Comparison of ENCODE assay signal across 8 cellular contexts in genomic region chr19:14530505-14530904, GRCh38. TPM values are rescaled to one million over a fixed set of nuclear protein-coding genes. Genes with fewer than 3 reads are reported as not detected.
DNase-seq lines count a peak whose midpoint lies in the region; ATAC-seq, FAIRE-seq and TF ChIP-seq lines count a peak whose summit lies in the region.

No MANE protein-coding gene starts in this region.

- CTCF ChIA-PET in activated naive CD4-positive, alpha-beta T cell treated with anti-CD3 and anti-CD28 coated beads for 36 hours (lab: Charles Lee), result no interaction called here

- H3K9me1 ChIP-seq in keratinocyte (ENCODE audit: control insufficient read depth, extremely low read depth, insufficient read depth, low read length), result peaks cover 2% of the 10 kb centered on the region

- H3K27ac ChIP-seq in keratinocyte (ENCODE audit: control insufficient read depth, insufficient read depth, low read length) (peak overlapping the region; percentile 84), tibial nerve (peak overlapping the region in 3 of 4 donors; percentile 91 to 97 (median 95))

- peaks cover 4% of the 10 kb centered on the region for H3K36me3 Mint-ChIP-seq in activated naive CD4-positive, alpha-beta T cell treated with anti-CD3 and anti-CD28 coated beads for 36 hours (ENCODE audit: low read depth)
- H3K36me3 Mint-ChIP-seq in activated T-helper 17 cell treated with anti-CD3 and anti-CD28 coated beads, Interleukin-2, amount 50 U/mL, for 72 hours (ENCODE audit: low read depth), result peaks cover 18% of the 10 kb centered on the region

- H3K4me2 ChIP-seq in keratinocyte (ENCODE audit: control insufficient read depth, extremely low read depth, insufficient read depth, low read depth, low read length), result peak overlapping the region; percentile 98

- ATAC-seq in activated T-helper 17 cell treated with anti-CD3 and anti-CD28 coated beads, Interleukin-2, amount 50 U/mL, for 72 hours (replicated peaks), result no peak
- ATAC-seq in HG03045 (IDR thresholded peaks at IDR 0.05; ENCODE audit: unreplicated experiment) (no peak), GM18498 (IDR thresholded peaks at IDR 0.05; ENCODE audit: unreplicated experiment) (no peak)

- peak overlapping the region; percentile 65 for H3K27ac Mint-ChIP-seq in activated naive CD4-positive, alpha-beta T cell treated with anti-CD3 and anti-CD28 coated beads for 36 hours
- H3K27ac Mint-ChIP-seq in activated T-helper 17 cell treated with anti-CD3 and anti-CD28 coated beads, Interleukin-2, amount 50 U/mL, for 72 hours, result no peak overlapping the region

- 55 to 70% methylated on average over 3 of the region's 3 CpGs for WGBS in tibial nerve, 2 donors

- no peaks in the 10 kb centered on the region for H4K20me1 ChIP-seq in keratinocyte (ENCODE audit: control insufficient read depth, extremely low read depth, insufficient read depth, low read length)

- peak overlapping the region; percentile 63 for H3K4me3 Mint-ChIP-seq in activated naive CD4-positive, alpha-beta T cell treated with anti-CD3 and anti-CD28 coated beads for 36 hours
- peak overlapping the region; percentile 95 for H3K4me3 Mint-ChIP-seq in activated T-helper 17 cell treated with anti-CD3 and anti-CD28 coated beads, Interleukin-2, amount 50 U/mL, for 72 hours

- no peaks in the 10 kb centered on the region for H3K9me3 ChIP-seq in keratinocyte (ENCODE audit: control insufficient read depth, low read depth, low read length)
- H3K9me3 ChIP-seq in tibial nerve, result no peaks in the 10 kb centered on the region

- H3K4me1 ChIP-seq in keratinocyte (ENCODE audit: control insufficient read depth, extremely low read depth, insufficient read depth, low read length) (peaks cover 33% of the 10 kb centered on the region), tibial nerve (peaks cover 0 to 48% (median 10%) of the 10 kb centered on the region in 4 donors)

- peaks cover 50% of the 10 kb centered on the region for H3K79me2 ChIP-seq in keratinocyte (ENCODE audit: control insufficient read depth, insufficient read depth, low read length)

- dilution Hi-C loops in keratinocyte (cut with MboI; ENCODE audit: extremely low pct_ligation_motif_present, low sequenced_read_pairs), result no loop called here

- TF ChIP-seq EP300 in tibial nerve (IDR thresholded peaks at IDR 0.05), result no peak

- TF ChIP-seq CTCF in keratinocyte (optimal IDR thresholded peaks at IDR 0.05 in 1 of 3, IDR thresholded peaks at IDR 0.05 in 1 of 3, conservative IDR thresholded peaks at IDR 0.05 in 1 of 3; ENCODE audit: extremely low read depth in 1 of 3, insufficient read depth in 2 of 3, low read length in 3 of 3) (no peak), tibial nerve (IDR thresholded peaks at IDR 0.05) (no peak)

- H2AFZ ChIP-seq in keratinocyte (ENCODE audit: control insufficient read depth, low read length), result no peak overlapping the region

- FAIRE-seq in keratinocyte (lab: Jason Lieb, UNC), result no peak

- no peaks in the 10 kb centered on the region for H3K9me3 Mint-ChIP-seq in activated naive CD4-positive, alpha-beta T cell treated with anti-CD3 and anti-CD28 coated beads for 36 hours
- no peaks in the 10 kb centered on the region for H3K9me3 Mint-ChIP-seq in activated T-helper 17 cell treated with anti-CD3 and anti-CD28 coated beads, Interleukin-2, amount 50 U/mL, for 72 hours

- H3K9ac ChIP-seq in keratinocyte (ENCODE audit: control insufficient read depth, extremely low read depth, insufficient read depth, low read length), result peak overlapping the region; percentile 92

- peaks cover 48% of the 10 kb centered on the region for H3K4me1 Mint-ChIP-seq in activated naive CD4-positive, alpha-beta T cell treated with anti-CD3 and anti-CD28 coated beads for 36 hours (ENCODE audit: low read depth)
- H3K4me1 Mint-ChIP-seq in activated T-helper 17 cell treated with anti-CD3 and anti-CD28 coated beads, Interleukin-2, amount 50 U/mL, for 72 hours, result peaks cover 14% of the 10 kb centered on the region

- H3K27me3 Mint-ChIP-seq in activated naive CD4-positive, alpha-beta T cell treated with anti-CD3 and anti-CD28 coated beads for 36 hours (ENCODE audit: low read depth), result no peaks in the 10 kb centered on the region
- H3K27me3 Mint-ChIP-seq in activated T-helper 17 cell treated with anti-CD3 and anti-CD28 coated beads, Interleukin-2, amount 50 U/mL, for 72 hours, result no peaks in the 10 kb centered on the region

- no peak for TF ChIP-seq POLR2A in tibial nerve (IDR thresholded peaks at IDR 0.05)

- peaks cover 3 to 6% of the 10 kb centered on the region in 2 experiments for H3K36me3 ChIP-seq in keratinocyte (ENCODE audit: control insufficient read depth in 2 of 2, extremely low read depth in 1 of 2, insufficient read depth in 2 of 2, low read length in 2 of 2)
- no peaks in the 10 kb centered on the region for H3K36me3 ChIP-seq in tibial nerve

- intact Hi-C loops in activated naive CD4-positive, alpha-beta T cell treated with anti-CD3 and anti-CD28 coated beads for 36 hours (cut with micrococcal nuclease), result no loop called here

- DNase-seq in activated naive CD4-positive, alpha-beta T cell treated with anti-CD3 and anti-CD28 coated beads for 36 hours, result no peak
- DNase-seq in activated naive CD4-positive, alpha-beta T cell treated with anti-CD3 and anti-CD28 coated beads, Interleukin-2, amount 50 U/mL, for 16 hours, result no peak
- DNase-seq in keratinocyte (ENCODE audit: low read depth, low spot score) (no peak), tibial nerve (ENCODE audit: low spot score in 2 of 2) (no peak)
- no peak for DNase-seq in stimulated activated CD4-positive, alpha-beta T cell treated with anti-CD3 and anti-CD28 coated beads, Interleukin-2, amount 100 ng/mL, for 48 hours

- no peaks in the 10 kb centered on the region for H3K27me3 ChIP-seq in keratinocyte (ENCODE audit: control insufficient read depth, extremely low read depth, insufficient read depth, low read length)
- H3K27me3 ChIP-seq in tibial nerve, result no peaks in the 10 kb centered on the region

- H3K4me3 ChIP-seq in keratinocyte (ENCODE audit: control insufficient read depth in 2 of 3, extremely low read depth in 1 of 3, insufficient read depth in 2 of 3, low read depth in 1 of 3, low read length in 3 of 3) (peak overlapping the region; percentile 74 to 99 (median 98)), tibial nerve (peak overlapping the region in 3 of 4 donors; percentile 63 to 82 (median 72))

RNA-seq across cellular contexts. Expression of gene TECR, which starts 1.1 kb away (rescaled TPM):
- 100 to 1,000 TPM; 102 to 105 TPM for total RNA-seq in activated naive CD4-positive, alpha-beta T cell treated with anti-CD3 and anti-CD28 coated beads for 36 hours
- total RNA-seq in activated T-helper 17 cell treated with anti-CD3 and anti-CD28 coated beads, Interleukin-2, amount 50 U/mL, for 72 hours, result 100 to 1,000 TPM; 100 to 139 TPM
- 79.7 to 169 TPM (median 92.3 TPM) in 3 replicates for polyA plus RNA-seq in keratinocyte
- polyA plus RNA-seq in keratinocyte (2011; ENCODE audit: low read depth), result 79.3 TPM
- polyA plus RNA-seq in keratinocyte (2011; cell fraction: cytosol; rRNA removed), result 87.0 and 114 TPM in 2 replicates
- polyA plus RNA-seq in keratinocyte (2011; cell fraction: nucleus; rRNA removed), result 115 and 139 TPM in 2 replicates
- polyA plus RNA-seq in keratinocyte (2012; ENCODE audit: low replicate concordance), result 187 and 197 TPM in 2 replicates
- polyA minus RNA-seq in keratinocyte, result 161 to 522 TPM (median 205 TPM) in 3 replicates
- 238 TPM for polyA minus RNA-seq in keratinocyte (2011; cell fraction: cytosol; rRNA and poly(A)+ RNA removed)
- 84.0 and 99.5 TPM in 2 replicates for polyA minus RNA-seq in keratinocyte (2011; cell fraction: nucleus; rRNA and poly(A)+ RNA removed)
- total RNA-seq in tibial nerve, result 10 to 100 TPM; 33.1 to 55.1 (median 43.6) TPM

RNA-seq across cellular contexts. Expression of gene DNAJB1, which starts 12.3 kb away (rescaled TPM):
- 10 to 100 TPM; 48.1 to 49.5 TPM for total RNA-seq in activated naive CD4-positive, alpha-beta T cell treated with anti-CD3 and anti-CD28 coated beads for 36 hours
- total RNA-seq in activated T-helper 17 cell treated with anti-CD3 and anti-CD28 coated beads, Interleukin-2, amount 50 U/mL, for 72 hours, result 100 to 1,000 TPM in 1 of 2 donors, 10 to 100 TPM in 1; 79.4 to 140 TPM
- polyA plus RNA-seq in keratinocyte, result 249 to 290 TPM (median 265 TPM) in 3 replicates
- polyA plus RNA-seq in keratinocyte (2011; ENCODE audit: low read depth), result 402 TPM
- 283 and 335 TPM in 2 replicates for polyA plus RNA-seq in keratinocyte (2011; cell fraction: cytosol; rRNA removed)
- 248 and 253 TPM in 2 replicates for polyA plus RNA-seq in keratinocyte (2011; cell fraction: nucleus; rRNA removed)
- polyA plus RNA-seq in keratinocyte (2012; ENCODE audit: low replicate concordance), result 187 and 359 TPM in 2 replicates
- polyA minus RNA-seq in keratinocyte, result 150 to 262 TPM (median 198 TPM) in 3 replicates
- 156 TPM for polyA minus RNA-seq in keratinocyte (2011; cell fraction: cytosol; rRNA and poly(A)+ RNA removed)
- 90.0 and 121 TPM in 2 replicates for polyA minus RNA-seq in keratinocyte (2011; cell fraction: nucleus; rRNA and poly(A)+ RNA removed)
- total RNA-seq in tibial nerve, result 100 to 1,000 TPM in 1 of 4 donors, 10 to 100 TPM in 3; 48.9 to 132 (median 73.9) TPM

RNA-seq across cellular contexts. Expression of gene GIPC1, which starts 34.6 kb away (rescaled TPM):
- 10 to 100 TPM; 15.4 to 16.5 TPM for total RNA-seq in activated naive CD4-positive, alpha-beta T cell treated with anti-CD3 and anti-CD28 coated beads for 36 hours
- total RNA-seq in activated T-helper 17 cell treated with anti-CD3 and anti-CD28 coated beads, Interleukin-2, amount 50 U/mL, for 72 hours, result 10 to 100 TPM; 23.4 to 44.9 TPM
- 147 to 254 TPM (median 166 TPM) in 3 replicates for polyA plus RNA-seq in keratinocyte
- polyA plus RNA-seq in keratinocyte (2011; ENCODE audit: low read depth), result 119 TPM
- polyA plus RNA-seq in keratinocyte (2011; cell fraction: cytosol; rRNA removed), result 106 and 260 TPM in 2 replicates
- 107 and 171 TPM in 2 replicates for polyA plus RNA-seq in keratinocyte (2011; cell fraction: nucleus; rRNA removed)
- 188 and 230 TPM in 2 replicates for polyA plus RNA-seq in keratinocyte (2012; ENCODE audit: low replicate concordance)
- polyA minus RNA-seq in keratinocyte, result 72.3 to 126 TPM (median 110 TPM) in 3 replicates
- 300 TPM for polyA minus RNA-seq in keratinocyte (2011; cell fraction: cytosol; rRNA and poly(A)+ RNA removed)
- 93.5 and 97.4 TPM in 2 replicates for polyA minus RNA-seq in keratinocyte (2011; cell fraction: nucleus; rRNA and poly(A)+ RNA removed)
- total RNA-seq in tibial nerve, result 100 to 1,000 TPM in 3 of 4 donors, 10 to 100 TPM in 1; 61.8 to 122 (median 113) TPM

RNA-seq across cellular contexts. Expression of gene NDUFB7, which starts 41.4 kb away (rescaled TPM):
- total RNA-seq in activated naive CD4-positive, alpha-beta T cell treated with anti-CD3 and anti-CD28 coated beads for 36 hours, result 100 to 1,000 TPM; 117 to 123 TPM
- 100 to 1,000 TPM in 1 of 2 donors, 10 to 100 TPM in 1; 79.7 to 132 TPM for total RNA-seq in activated T-helper 17 cell treated with anti-CD3 and anti-CD28 coated beads, Interleukin-2, amount 50 U/mL, for 72 hours
- polyA plus RNA-seq in keratinocyte, result 122 to 267 TPM (median 146 TPM) in 3 replicates
- 11.5 TPM for polyA plus RNA-seq in keratinocyte (2011; ENCODE audit: low read depth)
- 64.3 and 214 TPM in 2 replicates for polyA plus RNA-seq in keratinocyte (2011; cell fraction: cytosol; rRNA removed)
- 66.4 and 86.8 TPM in 2 replicates for polyA plus RNA-seq in keratinocyte (2011; cell fraction: nucleus; rRNA removed)
- polyA plus RNA-seq in keratinocyte (2012; ENCODE audit: low replicate concordance), result 78.6 and 223 TPM in 2 replicates
- polyA minus RNA-seq in keratinocyte, result 32.3 to 63.9 TPM (median 48.2 TPM) in 3 replicates
- 301 TPM for polyA minus RNA-seq in keratinocyte (2011; cell fraction: cytosol; rRNA and poly(A)+ RNA removed)
- polyA minus RNA-seq in keratinocyte (2011; cell fraction: nucleus; rRNA and poly(A)+ RNA removed), result 26.2 and 37.7 TPM in 2 replicates
- total RNA-seq in tibial nerve, result 100 to 1,000 TPM; 315 to 444 (median 398) TPM

RNA-seq across cellular contexts. Expression of gene CLEC17A, which starts 52.4 kb away (rescaled TPM):
- under 1 TPM; 0.15 to 0.26 TPM for total RNA-seq in activated naive CD4-positive, alpha-beta T cell treated with anti-CD3 and anti-CD28 coated beads for 36 hours
- 1 to 10 TPM in 1 of 2 donors, under 1 TPM in 1; 0.78 to 2.0 TPM for total RNA-seq in activated T-helper 17 cell treated with anti-CD3 and anti-CD28 coated beads, Interleukin-2, amount 50 U/mL, for 72 hours
- 0.04 TPM in 1 of 3 replicates, not detected in the others for polyA plus RNA-seq in keratinocyte
- not detected for polyA plus RNA-seq in keratinocyte (2011; ENCODE audit: low read depth)
- polyA plus RNA-seq in keratinocyte (2011; cell fraction: cytosol; rRNA removed), result not detected in 2 replicates
- not detected in 2 replicates for polyA plus RNA-seq in keratinocyte (2011; cell fraction: nucleus; rRNA removed)
- not detected in 2 replicates for polyA plus RNA-seq in keratinocyte (2012; ENCODE audit: low replicate concordance)
- polyA minus RNA-seq in keratinocyte, result not detected in 3 replicates
- polyA minus RNA-seq in keratinocyte (2011; cell fraction: cytosol; rRNA and poly(A)+ RNA removed), result not detected
- not detected in 2 replicates for polyA minus RNA-seq in keratinocyte (2011; cell fraction: nucleus; rRNA and poly(A)+ RNA removed)
- under 1 TPM in 1 of 4 donors, not detected in 3; 0.60 TPM for total RNA-seq in tibial nerve
